22 cellular contexts compared by ENCODE assay signal in the genomic region with DNA sequence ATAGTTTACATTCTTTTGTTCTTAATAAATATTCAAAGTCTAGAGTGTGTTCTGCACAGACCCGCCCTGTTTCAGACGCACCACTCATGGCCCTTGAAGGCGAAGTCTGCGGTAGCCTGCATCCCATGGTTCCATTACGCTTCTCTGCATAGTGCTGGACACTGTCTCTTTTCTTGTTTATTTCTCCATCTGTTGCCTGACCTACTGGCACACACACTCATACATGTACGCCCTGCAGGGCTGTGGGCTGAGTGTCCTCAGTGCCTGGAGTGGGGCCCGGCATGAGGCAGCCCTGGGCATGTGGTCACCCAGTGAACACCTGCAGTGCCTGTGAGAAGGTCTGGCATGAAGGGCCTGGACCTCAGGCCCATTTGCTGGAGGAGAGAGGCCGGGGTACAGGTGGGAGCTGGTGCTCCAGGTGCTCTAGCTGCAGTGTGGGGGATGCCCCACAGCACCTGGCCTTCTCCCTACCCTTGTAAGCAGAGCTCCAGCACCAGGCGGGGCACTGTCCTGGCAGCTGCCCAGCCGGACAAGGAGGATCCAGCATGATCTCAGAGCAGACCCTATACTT.
DNase-seq lines count a peak whose midpoint lies in the region; ATAC-seq, FAIRE-seq and TF ChIP-seq lines count a peak whose summit lies in the region.
"Had no signal": no experiment of that assay in that cellular context is flagged by ENCODE, and none has a peak within 500 bp of the region (broad histone marks: within the 10 kb centered on the region; RNA-seq: fewer than 3 reads in every experiment).

No MANE protein-coding gene starts in this region.

- intact Hi-C loops in spleen (cut with DNase I; ENCODE audit: low total_unique reads) = no loop called here

- no peak for ATAC-seq in HG02588 (IDR thresholded peaks at IDR 0.05; ENCODE audit: unreplicated experiment)
- ATAC-seq: A549; activated CD8-positive, alpha-beta T cell treated with anti-CD3 and anti-CD28 coated beads for 36 hours; T-cell had no signal

- no peak for FAIRE-seq in H1 (lab: Jason Lieb, UNC)
- FAIRE-seq: A549, colon, frontal cortex, H54 had no signal

- H3K18ac ChIP-seq in H1 (ENCODE audit: extremely low read depth, low read length) = no peak overlapping the region

- no peak for TF ChIP-seq EP300 in H1 (IDR thresholded peaks at IDR 0.05; ENCODE audit: borderline replicate concordance in 1 of 2, low read depth in 2 of 2, low read length in 2 of 2)

- H3K4me3 ChIP-seq in H1 (ENCODE audit: extremely low read depth in 1 of 4, insufficient read depth in 2 of 4, low read depth in 3 of 4, low read length in 4 of 4) = no peak overlapping the region
- no peak overlapping the region for H3K4me3 ChIP-seq in spleen
- H3K4me3 ChIP-seq: A549, ascending aorta, lung, prostate gland, thyroid gland had no signal

- TF ChIP-seq RAD21 in H1 (IDR thresholded peaks at IDR 0.05 in 1 of 2, conservative IDR thresholded peaks at IDR 0.05 in 1 of 2; ENCODE audit: low read depth in 2 of 2, low read length in 2 of 2) = no peak

- H3K27ac ChIP-seq in H1 (ENCODE audit: low read depth, low read length) (no peak overlapping the region), spleen (no peak overlapping the region)
- H3K27ac ChIP-seq: A549, ascending aorta, KMS-11, prostate gland, thyroid gland had no signal

- no peak overlapping the region for H2AK5ac ChIP-seq in H1 (ENCODE audit: low read depth, low read length)

- peak overlapping the region; percentile 60; the same call in 1 of the 2 replicates for H4K8ac ChIP-seq in H1 (ENCODE audit: extremely low read depth, insufficient read depth, low read length)

- H2BK12ac ChIP-seq in H1 (ENCODE audit: low read depth, low read length) = no peak overlapping the region

- TF ChIP-seq POLR2A in H1 (IDR thresholded peaks at IDR 0.05; ENCODE audit: control extremely low read depth in 1 of 2, low read depth in 2 of 2, low read length in 2 of 2) (no peak), spleen (IDR thresholded peaks at IDR 0.05) (no peak)

- no peaks in the 10 kb centered on the region for H3K27me3 ChIP-seq in H1 (replicated peaks in 1 of 4; ENCODE audit: control insufficient read depth in 3 of 4, extremely low read depth in 1 of 4, insufficient read depth in 3 of 4, low read length in 3 of 4)
- H3K27me3 ChIP-seq in spleen (replicated peaks in 1 of 7) = no peaks in the 10 kb centered on the region
- H3K27me3 ChIP-seq: ascending aorta, thyroid gland had no signal

- H3K79me2 ChIP-seq in H1 (ENCODE audit: control insufficient read depth in 1 of 2, insufficient read depth in 2 of 2, low read length in 2 of 2) = no peaks in the 10 kb centered on the region

- H3K36me3 ChIP-seq in H1 (ENCODE audit: control insufficient read depth in 2 of 4, insufficient read depth in 4 of 4, low read length in 3 of 4) (no peaks in the 10 kb centered on the region), spleen (peaks cover 0 to 85% (median 15%) of the 10 kb centered on the region in 6 donors)
- H3K36me3 ChIP-seq: prostate gland, thyroid gland had no signal

- H2AFZ ChIP-seq in H1 (ENCODE audit: low read length) = no peak overlapping the region

- H4K91ac ChIP-seq in H1 (replicated peaks; ENCODE audit: insufficient read length, low read length) = no peak overlapping the region

- H3K23ac ChIP-seq in H1 (ENCODE audit: insufficient read length) = no peak overlapping the region

- H4K20me1 ChIP-seq in H1 (replicated peaks in 1 of 2; ENCODE audit: control insufficient read depth in 1 of 2, insufficient read depth in 2 of 2, low read length in 2 of 2) = no peaks in the 10 kb centered on the region

- CTCF ChIA-PET in H1 (lab: Charles Lee; ENCODE audit: partially characterized antibody) = interaction anchor here (1.1 kb wide), 1 partner anchor 321 kb away, joined by 3 read pairs; no protein-coding TSS in a partner anchor

- H3K4ac ChIP-seq in H1 (replicated peaks; ENCODE audit: insufficient read length, low read depth, low read length) = no peak overlapping the region

- no peak overlapping the region for H3K56ac ChIP-seq in H1 (replicated peaks; ENCODE audit: insufficient read length, low read depth, low read length)

- no peak overlapping the region for H3K9ac ChIP-seq in H1 (replicated peaks in 1 of 4; ENCODE audit: extremely low read depth in 1 of 4, low read depth in 3 of 4, low read length in 3 of 4)
- H3K9ac ChIP-seq: KMS-11 had no signal

- no peak overlapping the region for H2BK15ac ChIP-seq in H1 (ENCODE audit: low read length)

- POLR2A ChIA-PET in H1 (lab: Charles Lee; ENCODE audit: partially characterized antibody) = no interaction called here

- no peak overlapping the region for H2BK20ac ChIP-seq in H1 (ENCODE audit: low read length)

- H3K79me1 ChIP-seq in H1 (ENCODE audit: low read depth, low read length) = no peaks in the 10 kb centered on the region

- WGBS in H1 (ENCODE audit: extremely low coverage in 1 of 2, insufficient coverage in 1 of 2, insufficient read length in 1 of 2, insufficient replicate concordance in 2 of 2, low coverage in 1 of 2, low lambda C conversion rate in 2 of 2, missing lambda C conversion rate in 1 of 2), 2 experiments = 97% methylated on average over 10 of the region's 10 CpGs; no CpG with 5 or more reads in 1 of the 2 experiments
- WGBS in spleen, 5 donors = 94 to 98% (median 97%) methylated on average over 10 of the region's 10 CpGs

- H2BK5ac ChIP-seq in H1 (ENCODE audit: low read depth, low read length) = no peak overlapping the region

- H2BK120ac ChIP-seq in H1 (replicated peaks; ENCODE audit: low read depth, low read length) = no peak overlapping the region

- no peak overlapping the region for H3K14ac ChIP-seq in H1 (ENCODE audit: insufficient read length)

- peak; percentile 5 for DNase-seq in activated CD4-positive, CD25-positive, alpha-beta regulatory T cell treated with anti-CD3 and anti-CD28 coated beads, Interleukin-2, amount 50 U/mL, for 72 hours
- DNase-seq in activated CD4-positive, CD25-positive, alpha-beta regulatory T cell (lab: John Stamatoyannopoulos, UW) = no peak
- DNase-seq in NCI-H1105 (lab: John Stamatoyannopoulos, UW) = peak; percentile 31
- peak in 1 of 2 experiments; percentile 30 for DNase-seq in H1 (ENCODE audit: low read depth in 1 of 2, low spot score in 2 of 2)
- DNase-seq in spleen = peak; percentile 61
- no peak for DNase-seq in Kasumi-1 (lab: John Stamatoyannopoulos, UW)
- no peak for DNase-seq in stimulated activated CD4-positive, alpha-beta T cell treated with anti-CD3 and anti-CD28 coated beads, Interleukin-4, amount 100 ng/mL, for 4 hours
- DNase-seq: activated CD8-positive, alpha-beta T cell treated with anti-CD3 and anti-CD28 coated beads for 36 hours; naive B cell; NCI-H1048; NK-92 treated with Interleukin-12 subunit alpha and Interleukin-12 subunit beta, amount 100 ng/mL, for 24 hours had no signal

- no peak overlapping the region for H4K5ac ChIP-seq in H1 (ENCODE audit: insufficient read length, low read depth, low read length)

- TF ChIP-seq CTCF in H1 (IDR thresholded peaks at IDR 0.05; ENCODE audit: control extremely low read depth in 1 of 3, insufficient read depth in 1 of 3, low read depth in 1 of 3, low read length in 3 of 3) = no peak
- no peak for TF ChIP-seq CTCF in spleen (IDR thresholded peaks at IDR 0.05 in 8 of 11, conservative IDR thresholded peaks at IDR 0.05 in 3 of 11)

- no peaks in the 10 kb centered on the region for H3K23me2 ChIP-seq in H1 (ENCODE audit: low read depth, low read length)

- H3K4me2 ChIP-seq in H1 (ENCODE audit: insufficient read depth in 1 of 2, low read depth in 2 of 2, low read length in 2 of 2) = no peak overlapping the region
- H3K4me2 ChIP-seq: A549, KMS-11 had no signal

- H3K4me1 ChIP-seq in H1 (replicated peaks in 1 of 4; ENCODE audit: control insufficient read depth in 3 of 4, insufficient read depth in 4 of 4, low read length in 3 of 4) = no peaks in the 10 kb centered on the region; a peak in 1 of 7 replicates
- peaks cover 0 to 25% (median 10%) of the 10 kb centered on the region in 6 donors for H3K4me1 ChIP-seq in spleen
- H3K4me1 ChIP-seq: A549, ascending aorta, prostate gland had no signal

- H3K9me3 ChIP-seq in H1 (ENCODE audit: insufficient read depth in 2 of 2, low read depth in 1 of 2, low read length in 1 of 2) = no peaks in the 10 kb centered on the region
- no peaks in the 10 kb centered on the region for H3K9me3 ChIP-seq in spleen
- H3K9me3 ChIP-seq: A549, ascending aorta, prostate gland, thyroid gland had no signal

TF ChIP-seq in H1, 55 proteins besides CTCF, POLR2A, EP300 and RAD21 (continues in another document):
- TF ChIP-seq, protein P1, sequence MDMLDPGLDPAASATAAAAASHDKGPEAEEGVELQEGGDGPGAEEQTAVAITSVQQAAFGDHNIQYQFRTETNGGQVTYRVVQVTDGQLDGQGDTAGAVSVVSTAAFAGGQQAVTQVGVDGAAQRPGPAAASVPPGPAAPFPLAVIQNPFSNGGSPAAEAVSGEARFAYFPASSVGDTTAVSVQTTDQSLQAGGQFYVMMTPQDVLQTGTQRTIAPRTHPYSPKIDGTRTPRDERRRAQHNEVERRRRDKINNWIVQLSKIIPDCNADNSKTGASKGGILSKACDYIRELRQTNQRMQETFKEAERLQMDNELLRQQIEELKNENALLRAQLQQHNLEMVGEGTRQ (IDR thresholded peaks at IDR 0.05; ENCODE audit: low read length) = no peak
- TF ChIP-seq CBX8 (IDR thresholded peaks at IDR 0.05; ENCODE audit: borderline replicate concordance, low read depth, low read length) = no peak
- no peak for TF ChIP-seq GABPA (IDR thresholded peaks at IDR 0.05; ENCODE audit: borderline replicate concordance, insufficient read depth, low read length)
- TF ChIP-seq JUN (IDR thresholded peaks at IDR 0.05; ENCODE audit: low read depth, low read length) = no peak
- TF ChIP-seq KDM5A (IDR thresholded peaks at IDR 0.05; ENCODE audit: low read length) = no peak
- TF ChIP-seq BRCA1 (IDR thresholded peaks at IDR 0.05; ENCODE audit: low read depth, low read length) = no peak
- no peak for TF ChIP-seq CHD1 (IDR thresholded peaks at IDR 0.05; ENCODE audit: low read depth, low read length)
- no peak for TF ChIP-seq TAF1 (IDR thresholded peaks at IDR 0.05; ENCODE audit: low read depth, low read length)
- no peak for TF ChIP-seq TEAD4 (IDR thresholded peaks at IDR 0.05; ENCODE audit: low read depth, low read length)
- TF ChIP-seq HDAC6 (IDR thresholded peaks at IDR 0.05; ENCODE audit: low read depth, low read length) = no peak
- TF ChIP-seq TCF12 (IDR thresholded peaks at IDR 0.05; ENCODE audit: low read depth, low read length) = no peak
- TF ChIP-seq SP2 (IDR thresholded peaks at IDR 0.05; ENCODE audit: low read length) = no peak
- TF ChIP-seq CTBP2 (IDR thresholded peaks at IDR 0.05; ENCODE audit: borderline replicate concordance, insufficient read depth, insufficient read length, low read length) = no peak
- TF ChIP-seq ZNF274 (IDR thresholded peaks at IDR 0.05; ENCODE audit: borderline replicate concordance, extremely low read depth, low read length) = no peak
- TF ChIP-seq RFX5 (IDR thresholded peaks at IDR 0.05; ENCODE audit: borderline replicate concordance, low read depth, low read length) = no peak
- no peak for TF ChIP-seq SIN3A (conservative IDR thresholded peaks at IDR 0.05 in 1 of 2, IDR thresholded peaks at IDR 0.05 in 1 of 2; ENCODE audit: low read depth in 1 of 2, low read length in 2 of 2)
- no peak for TF ChIP-seq SP4 (IDR thresholded peaks at IDR 0.05; ENCODE audit: low read length)

Comparison
In these comparisons a context has a peak if more than half of its experiments do, and no peak if none do; other contexts are left out.
1. DNase-seq: peak in activated CD4-positive, CD25-positive, alpha-beta regulatory T cell treated with anti-CD3 and anti-CD28 coated beads, Interleukin-2, amount 50 U/mL, for 72 hours (single experiment), NCI-H1105 (single experiment) and spleen (single experiment); none in activated CD4-positive, CD25-positive, alpha-beta regulatory T cell (0 of 4), Kasumi-1 (0 of 2) and stimulated activated CD4-positive, alpha-beta T cell treated with anti-CD3 and anti-CD28 coated beads, Interleukin-4, amount 100 ng/mL, for 4 hours (0 of 2).